Comparison of ENCODE assay signal across 14 cellular contexts in the genomic region with DNA sequence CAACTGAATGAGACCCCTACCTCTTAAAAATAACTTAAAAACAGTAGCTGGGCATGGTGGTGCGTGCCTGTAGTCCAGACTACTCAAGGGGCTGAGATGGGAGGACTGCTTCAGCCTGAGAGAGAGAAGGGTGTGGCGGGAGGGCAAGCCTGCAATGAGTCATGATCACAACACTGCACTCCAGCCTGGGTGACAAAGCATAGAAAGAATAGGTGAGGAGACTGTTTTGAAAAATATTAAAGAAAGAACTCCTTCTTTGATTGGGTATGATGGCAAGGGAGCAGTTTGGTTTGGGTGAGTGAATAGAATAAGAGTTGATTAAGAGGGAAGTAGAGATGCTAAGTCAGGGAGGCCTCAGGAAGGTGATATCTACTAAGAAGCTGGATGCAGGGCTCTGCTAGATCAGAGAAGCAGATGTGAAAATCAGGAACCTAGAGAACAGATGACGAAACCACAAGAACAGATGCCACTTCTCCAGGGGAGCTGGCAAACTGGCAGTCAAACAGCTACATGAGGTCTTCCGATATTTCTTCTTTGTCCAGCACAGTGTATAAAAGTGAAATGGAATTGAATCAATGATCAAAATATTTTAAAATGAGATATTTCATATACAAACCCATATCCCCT.
DNase-seq lines count a peak whose midpoint lies in the region; ATAC-seq and TF ChIP-seq lines count a peak whose summit lies in the region.
"Had no signal": no experiment of that assay in that cellular context is flagged by ENCODE, and none has a peak within 500 bp of the region (broad histone marks: within the 10 kb centered on the region; RNA-seq: fewer than 3 reads in every experiment).

No MANE protein-coding gene starts in this region.

- CTCF ChIA-PET in mammary epithelial cell (lab: Charles Lee; ENCODE audit: low non-redundant PET): no interaction called here
- CTCF ChIA-PET in naive thymus-derived CD4-positive, alpha-beta T cell (lab: Charles Lee): no interaction called here

- H3K79me2 ChIP-seq in mammary epithelial cell (ENCODE audit: insufficient read depth, low read length): no peaks in the 10 kb centered on the region

- WGBS in mammary epithelial cell (ENCODE audit: low coverage, missing lambda C conversion rate): 75% methylated on average over 4 of the region's 4 CpGs
- WGBS in esophagus muscularis mucosa: 61% methylated on average over 4 of the region's 4 CpGs

- TF ChIP-seq EP300 in esophagus muscularis mucosa (IDR thresholded peaks at IDR 0.05): no peak

- H3K4me3 Mint-ChIP-seq in naive thymus-derived CD4-positive, alpha-beta T cell: no peak overlapping the region
- H3K4me3 Mint-ChIP-seq: activated CD8-positive, alpha-beta T cell treated with anti-CD3 and anti-CD28 coated beads for 36 hours had no signal

- peak; percentile 72 for DNase-seq in GF-D8 (lab: John Stamatoyannopoulos, UW)
- DNase-seq in NCI-H460 (ENCODE audit: extremely low read depth, low read depth): peak; percentile 42
- DNase-seq in mammary epithelial cell: peak; percentile 69
- no peak for DNase-seq in naive thymus-derived CD4-positive, alpha-beta T cell
- DNase-seq in activated T-cell treated with anti-CD3 and anti-CD28 coated beads, Interleukin-2, amount 50 U/mL, for 1 hour: no peak
- DNase-seq in esophagus muscularis mucosa (ENCODE audit: extremely low spot score): no peak
- DNase-seq: activated CD8-positive, alpha-beta T cell treated with anti-CD3 and anti-CD28 coated beads for 36 hours; left ventricle myocardium inferior; NCI-H2029; Right ventricle myocardium superior had no signal

- no peak overlapping the region for H3K9ac ChIP-seq in mammary epithelial cell (ENCODE audit: insufficient read depth, low read length)

- peaks cover 0 to 2% (median 0%) of the 10 kb centered on the region in 7 donors for H3K4me1 Mint-ChIP-seq in naive thymus-derived CD4-positive, alpha-beta T cell

- BruUV-seq in mammary epithelial cell (replicated peaks; lab: Mats Ljungman, UMichigan): no TSS peak

- no peaks in the 10 kb centered on the region for H4K20me1 ChIP-seq in mammary epithelial cell (ENCODE audit: insufficient read depth, low read length)

- no peaks in the 10 kb centered on the region for H3K9me3 Mint-ChIP-seq in naive thymus-derived CD4-positive, alpha-beta T cell
- H3K9me3 Mint-ChIP-seq: activated CD8-positive, alpha-beta T cell treated with anti-CD3 and anti-CD28 coated beads for 36 hours had no signal

- peak overlapping the region in 1 of 9 donors; percentile 53 for H3K27ac Mint-ChIP-seq in naive thymus-derived CD4-positive, alpha-beta T cell
- H3K27ac Mint-ChIP-seq: activated CD8-positive, alpha-beta T cell treated with anti-CD3 and anti-CD28 coated beads for 36 hours had no signal

- H3K27me3 Mint-ChIP-seq in naive thymus-derived CD4-positive, alpha-beta T cell: no peaks in the 10 kb centered on the region
- H3K27me3 Mint-ChIP-seq: activated CD8-positive, alpha-beta T cell treated with anti-CD3 and anti-CD28 coated beads for 36 hours had no signal

- H3K36me3 Mint-ChIP-seq in naive thymus-derived CD4-positive, alpha-beta T cell: no peaks in the 10 kb centered on the region

- H3K36me3 ChIP-seq in mammary epithelial cell (ENCODE audit: insufficient read depth, low read length) (no peaks in the 10 kb centered on the region), esophagus muscularis mucosa (peaks cover 0 to 8% (median 3%) of the 10 kb centered on the region in 4 donors)
- H3K36me3 ChIP-seq in naive thymus-derived CD4-positive, alpha-beta T cell (ENCODE audit: control insufficient read depth in 2 of 3, insufficient read depth in 3 of 3, low read length in 3 of 3): no peaks in the 10 kb centered on the region

- no peak overlapping the region for H3K27ac ChIP-seq in mammary epithelial cell (ENCODE audit: insufficient read depth, low read depth, low read length)
- H3K27ac ChIP-seq in naive thymus-derived CD4-positive, alpha-beta T cell (ENCODE audit: low read depth, low read length): no peak overlapping the region
- no peak overlapping the region for H3K27ac ChIP-seq in esophagus muscularis mucosa (replicated peaks in 1 of 4)
- H3K27ac ChIP-seq: epithelial cell of prostate, left ventricle myocardium inferior had no signal

- TF ChIP-seq POLR2A in esophagus muscularis mucosa (IDR thresholded peaks at IDR 0.05; ENCODE audit: low read depth): no peak

- H3K9me3 ChIP-seq in mammary epithelial cell (replicated peaks; ENCODE audit: insufficient read depth, low read length) (no peaks in the 10 kb centered on the region), esophagus muscularis mucosa (no peaks in the 10 kb centered on the region)
- H3K9me3 ChIP-seq in naive thymus-derived CD4-positive, alpha-beta T cell (ENCODE audit: control insufficient read depth in 2 of 3, low read length in 3 of 3): no peaks in the 10 kb centered on the region
- H3K9me3 ChIP-seq: left ventricle myocardium inferior, tibial nerve had no signal

- POLR2A ChIA-PET in naive thymus-derived CD4-positive, alpha-beta T cell (lab: Charles Lee): no interaction called here

- H3K4me2 ChIP-seq in mammary epithelial cell (ENCODE audit: insufficient read depth, low read depth, low read length): no peak overlapping the region

- in situ Hi-C loops in mammary epithelial cell (cut with MboI; ENCODE audit: low sequenced_read_pairs in 2 of 2): no loop called here

- peak; percentile 47 for ATAC-seq in naive thymus-derived CD4-positive, alpha-beta T cell
- no peak for ATAC-seq in activated CD4-positive, CD25-positive, alpha-beta regulatory T cell treated with anti-CD3 and anti-CD28 coated beads, Interleukin-2, amount 50 U/mL, for 24 hours
- no peak for ATAC-seq in HG02870 (IDR thresholded peaks at IDR 0.05; ENCODE audit: unreplicated experiment)
- ATAC-seq: activated CD8-positive, alpha-beta T cell treated with anti-CD3 and anti-CD28 coated beads for 36 hours had no signal

- intact Hi-C loops in mammary epithelial cell (cut with micrococcal nuclease) (no loop called here), esophagus muscularis mucosa (cut with DNase I) (no loop called here)
- intact Hi-C loops in naive thymus-derived CD4-positive, alpha-beta T cell (cut with micrococcal nuclease): no loop called here

- TF ChIP-seq CTCF in mammary epithelial cell (conservative IDR thresholded peaks at IDR 0.05 in 1 of 2, IDR thresholded peaks at IDR 0.05 in 1 of 2; ENCODE audit: extremely low read depth in 1 of 2, insufficient read depth in 1 of 2, low read depth in 1 of 2, low read length in 2 of 2) (no peak), esophagus muscularis mucosa (IDR thresholded peaks at IDR 0.05) (no peak)

- dilution Hi-C loops in mammary epithelial cell (cut with HindIII; ENCODE audit: low sequenced_read_pairs): no loop called here

- no peak overlapping the region for H2AFZ ChIP-seq in mammary epithelial cell (ENCODE audit: low read depth, low read length)

- no peak overlapping the region for H3K4me3 ChIP-seq in mammary epithelial cell (replicated peaks in 1 of 3; ENCODE audit: insufficient read depth in 1 of 3, low read depth in 2 of 3, low read length in 3 of 3)
- H3K4me3 ChIP-seq in naive thymus-derived CD4-positive, alpha-beta T cell (ENCODE audit: low read length): no peak overlapping the region
- H3K4me3 ChIP-seq in esophagus muscularis mucosa: no peak overlapping the region
- H3K4me3 ChIP-seq: left ventricle myocardium inferior, tibial nerve had no signal

- H3K4me1 ChIP-seq in mammary epithelial cell (ENCODE audit: insufficient read depth, low read length) (peaks cover 4% of the 10 kb centered on the region), esophagus muscularis mucosa (no peaks in the 10 kb centered on the region)
- H3K4me1 ChIP-seq in naive thymus-derived CD4-positive, alpha-beta T cell (ENCODE audit: control insufficient read depth in 2 of 2, insufficient read depth in 2 of 2, low read length in 2 of 2): no peaks in the 10 kb centered on the region

- no peaks in the 10 kb centered on the region for H3K27me3 ChIP-seq in mammary epithelial cell (ENCODE audit: insufficient read depth, low read length)
- H3K27me3 ChIP-seq in naive thymus-derived CD4-positive, alpha-beta T cell (ENCODE audit: control insufficient read depth in 2 of 2, insufficient read depth in 2 of 2, low read length in 2 of 2): no peaks in the 10 kb centered on the region
- H3K27me3 ChIP-seq in esophagus muscularis mucosa: no peaks in the 10 kb centered on the region

Comparison
In these comparisons a context has a peak if more than half of its experiments do, and no peak if none do; other contexts are left out.
1. DNase-seq: peak in GF-D8 (single experiment), NCI-H460 (single experiment) and mammary epithelial cell (single experiment); none in naive thymus-derived CD4-positive, alpha-beta T cell (0 of 9), activated T-cell treated with anti-CD3 and anti-CD28 coated beads, Interleukin-2, amount 50 U/mL, for 1 hour (single experiment) and esophagus muscularis mucosa (single experiment).